Comparison of ENCODE assay signal across 8 cellular contexts in the genomic region with DNA sequence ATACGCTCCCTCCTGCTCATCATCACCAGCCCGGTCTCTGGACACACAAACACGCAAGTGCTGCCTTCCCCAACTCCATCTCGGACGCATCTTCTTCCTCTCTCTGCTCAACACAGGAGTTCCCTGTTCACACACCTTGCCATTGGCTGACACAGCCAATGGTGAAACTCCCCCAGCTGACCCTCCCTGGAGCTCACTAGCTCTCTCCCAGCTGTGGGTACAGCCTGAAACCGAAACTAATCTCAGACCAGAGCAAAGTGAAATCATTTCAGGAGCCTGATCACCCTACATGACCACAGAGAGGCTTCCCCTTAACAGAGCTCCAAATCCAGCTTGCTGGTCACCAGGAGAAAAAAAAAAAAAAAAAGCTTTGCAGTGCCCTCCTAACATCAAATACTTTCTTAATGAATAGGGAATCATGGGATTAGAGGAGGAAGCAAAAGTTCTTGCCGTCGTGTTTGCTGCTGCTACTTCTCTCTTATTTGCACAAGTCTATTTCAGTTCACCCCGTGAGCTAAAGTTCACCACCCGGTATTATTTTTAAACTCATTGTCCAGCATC. TPM values are rescaled to one million over a fixed set of nuclear protein-coding genes. Genes with fewer than 3 reads are reported as not detected.
DNase-seq lines count a peak whose midpoint lies in the region; ATAC-seq and TF ChIP-seq lines count a peak whose summit lies in the region.

No MANE protein-coding gene starts in this region.

- TF ChIP-seq CTCF in A673 (conservative IDR thresholded peaks at IDR 0.05; ENCODE audit: low read depth, low read length) (no peak), GM13976 (IDR thresholded peaks at IDR 0.05; ENCODE audit: borderline replicate concordance, control extremely low read depth, extremely low read depth, insufficient read depth, missing control alignments) (no peak), NB4 (IDR thresholded peaks at IDR 0.05; ENCODE audit: low read depth, low read length) (no peak), esophagus muscularis mucosa (IDR thresholded peaks at IDR 0.05) (no peak), nephron progenitor cell (IDR thresholded peaks at IDR 0.05) (no peak), endothelial cell (IDR thresholded peaks at IDR 0.05; ENCODE audit: unreplicated experiment) (no peak)

- DNase-seq in A673 (ENCODE audit: low spot score): no peak
- DNase-seq in GM13976 (ENCODE audit: low spot score): peak; percentile 75
- DNase-seq in NB4 (ENCODE audit: low read depth): peak; percentile 88
- DNase-seq in activated CD4-positive, alpha-beta T cell treated with anti-CD3 and anti-CD28 coated beads for 48 hours: peak; percentile 46
- no peak for DNase-seq in esophagus muscularis mucosa (ENCODE audit: extremely low spot score)
- no peak for DNase-seq in nephron progenitor cell
- no peak for DNase-seq in endothelial cell (ENCODE audit: low spot score)

- H3K4me3 Mint-ChIP-seq in nephron progenitor cell (peak overlapping the region; percentile 53), endothelial cell (ENCODE audit: unreplicated experiment) (no peak overlapping the region)

- H3K27me3 ChIP-seq in A673 (replicated peaks; ENCODE audit: insufficient read depth, low read depth, low read length, poor library complexity): no peaks in the 10 kb centered on the region
- no peaks in the 10 kb centered on the region for H3K27me3 ChIP-seq in esophagus muscularis mucosa

- no peak for TF ChIP-seq POLR2A in NB4 (IDR thresholded peaks at IDR 0.05; ENCODE audit: extremely low read depth, insufficient read length)
- no peak for TF ChIP-seq POLR2A in esophagus muscularis mucosa (IDR thresholded peaks at IDR 0.05; ENCODE audit: low read depth)

- no peaks in the 10 kb centered on the region for H3K9me3 Mint-ChIP-seq in nephron progenitor cell
- H3K9me3 Mint-ChIP-seq in endothelial cell (ENCODE audit: unreplicated experiment): no peaks in the 10 kb centered on the region

- in situ Hi-C loops in GM13976 (cut with MboI; ENCODE audit: low sequenced_read_pairs, unreplicated experiment): no loop called here

- TF ChIP-seq EP300 in esophagus muscularis mucosa (IDR thresholded peaks at IDR 0.05): no peak

- 10% methylated on average over 10 of the region's 10 CpGs for WGBS in esophagus muscularis mucosa

- peak; percentile 92 for ATAC-seq in HG02678 (IDR thresholded peaks at IDR 0.05; ENCODE audit: unreplicated experiment)

- H3K27ac ChIP-seq in A673 (ENCODE audit: low read depth, low read length, poor library complexity, severe bottlenecking): peak overlapping the region; percentile 55
- peak overlapping the region; percentile 98 to 100 (median 100) for H3K27ac ChIP-seq in esophagus muscularis mucosa (replicated peaks in 1 of 4)

- H3K36me3 ChIP-seq in A673 (ENCODE audit: insufficient read depth, low read length, poor library complexity, severe bottlenecking): no peaks in the 10 kb centered on the region
- H3K36me3 ChIP-seq in esophagus muscularis mucosa: no peaks in the 10 kb centered on the region

- H3K4me1 ChIP-seq in A673 (ENCODE audit: insufficient read depth, low read length, poor library complexity, severe bottlenecking): peaks cover 86% of the 10 kb centered on the region
- peaks cover 90 to 100% (median 100%) of the 10 kb centered on the region in 4 donors for H3K4me1 ChIP-seq in esophagus muscularis mucosa

- H3K27me3 Mint-ChIP-seq in nephron progenitor cell (ENCODE audit: low read depth, poor library complexity) (peaks cover 12% of the 10 kb centered on the region), endothelial cell (ENCODE audit: unreplicated experiment) (no peaks in the 10 kb centered on the region)

- intact Hi-C loops in A673 (cut with micrococcal nuclease; ENCODE audit: unreplicated experiment) (no loop called here), esophagus muscularis mucosa (cut with DNase I) (loop anchor here (5.0 kb wide), 1 partner anchor 70 kb away; no protein-coding TSS in a partner anchor)

- POLR2A ChIA-PET in A673 (lab: Charles Lee; ENCODE audit: low non-redundant PET): interaction anchor here (0.6 kb wide), 1 partner anchor 24 kb away, joined by 3 read pairs; no protein-coding TSS in a partner anchor

- H3K36me3 Mint-ChIP-seq in nephron progenitor cell (ENCODE audit: low read depth) (no peaks in the 10 kb centered on the region), endothelial cell (ENCODE audit: low read depth, unreplicated experiment) (no peaks in the 10 kb centered on the region)

- peak overlapping the region; percentile 5 for H3K4me3 ChIP-seq in A673 (ENCODE audit: low read depth, low read length, poor library complexity, severe bottlenecking)
- H3K4me3 ChIP-seq in NB4 (ENCODE audit: low read depth, low read length): no peak overlapping the region
- H3K4me3 ChIP-seq in esophagus muscularis mucosa: peak overlapping the region; percentile 46 to 62 (median 50)

- H3K9me3 ChIP-seq in A673 (ENCODE audit: low read depth, low read length, poor library complexity, severe bottlenecking) (no peaks in the 10 kb centered on the region), esophagus muscularis mucosa (no peaks in the 10 kb centered on the region)

- no peak overlapping the region for H3K27ac Mint-ChIP-seq in nephron progenitor cell
- H3K27ac Mint-ChIP-seq in endothelial cell (ENCODE audit: unreplicated experiment): no peak overlapping the region

- peaks cover 81% of the 10 kb centered on the region for H3K4me1 Mint-ChIP-seq in nephron progenitor cell
- H3K4me1 Mint-ChIP-seq in endothelial cell (ENCODE audit: unreplicated experiment): peaks cover 10% of the 10 kb centered on the region

- no TSS peak for BruUV-seq in A673 (replicated peaks; lab: Mats Ljungman, UMichigan)

- CTCF ChIA-PET in A673 (lab: Charles Lee): interaction anchor here (0.6 to 1.0 kb wide), 2 partner anchors 25 to 72 kb away, joined by 4 to 10 read pairs; no protein-coding TSS in a partner anchor

RNA-seq across cellular contexts. Expression of a gene that starts 8.3 kb away (rescaled TPM):
- total RNA-seq in A673 (2021) (53.5 and 55.6 TPM in 2 replicates), esophagus muscularis mucosa (10 to 100 TPM; 30.3 to 72.2 (median 51.2) TPM), endothelial cell (ENCODE audit: unreplicated experiment) (13.3 TPM)

RNA-seq across cellular contexts. Expression of a gene that starts 41.2 kb away (rescaled TPM):
- 75.7 and 77.7 TPM in 2 replicates for total RNA-seq in A673 (2021)
- 100 to 1,000 TPM in 3 of 4 donors, 10 to 100 TPM in 1; 98.9 to 154 (median 121) TPM for total RNA-seq in esophagus muscularis mucosa
- 43.7 TPM for total RNA-seq in endothelial cell (ENCODE audit: unreplicated experiment)

Comparison
In these comparisons a context has a peak if more than half of its experiments do, and no peak if none do; other contexts are left out.
1. DNase-seq: peak in GM13976 (single experiment), NB4 (single experiment) and activated CD4-positive, alpha-beta T cell treated with anti-CD3 and anti-CD28 coated beads for 48 hours (single experiment); none in A673 (single experiment), esophagus muscularis mucosa (single experiment), nephron progenitor cell (single experiment) and endothelial cell (single experiment).